In the genomic region with DNA sequence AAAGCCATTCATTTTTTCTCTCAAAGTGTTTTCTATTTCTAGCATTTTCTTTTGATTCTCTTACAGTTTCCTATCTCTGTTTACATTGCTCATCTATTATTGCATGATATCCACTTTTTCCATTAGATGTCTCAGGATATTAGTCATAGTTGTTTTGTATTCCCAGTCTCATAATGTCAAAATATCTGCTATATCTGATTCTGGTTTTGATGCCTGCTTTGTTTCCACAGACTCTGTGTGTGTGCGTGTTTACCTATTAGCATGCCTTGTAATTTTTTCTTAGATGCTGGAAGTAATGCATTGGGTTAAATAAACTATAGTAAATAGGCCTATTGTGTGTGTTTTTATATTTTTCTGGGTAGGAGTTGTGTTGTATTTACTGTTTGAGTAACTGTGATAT, we compare ENCODE assay signal across 15 cellular contexts.
DNase-seq lines count a peak whose midpoint lies in the region; TF ChIP-seq lines count a peak whose summit lies in the region.
"Had no signal": no experiment of that assay in that cellular context is flagged by ENCODE, and none has a peak within 500 bp of the region (broad histone marks: within the 10 kb centered on the region; RNA-seq: fewer than 3 reads in every experiment).

No MANE protein-coding gene starts in this region.

- no peak overlapping the region for H2BK5ac ChIP-seq in mesenchymal stem cell (ENCODE audit: low read depth, low read length, poor library complexity, severe bottlenecking)
- H2BK5ac ChIP-seq in mesendoderm (ENCODE audit: low read length) = no peak overlapping the region

- no peak overlapping the region for H3K4me2 ChIP-seq in mesenchymal stem cell (ENCODE audit: low read length, poor library complexity, severe bottlenecking)
- no peak overlapping the region for H3K4me2 ChIP-seq in mesendoderm (ENCODE audit: low read length)

- H3K9ac ChIP-seq in mesenchymal stem cell (ENCODE audit: low read length) (peak overlapping the region; percentile 14), mesendoderm (ENCODE audit: low read length) (no peak overlapping the region)

- H3K27ac ChIP-seq in mesenchymal stem cell (ENCODE audit: low read length, poor library complexity, severe bottlenecking) = no peak overlapping the region
- no peak overlapping the region for H3K27ac ChIP-seq in mesendoderm (ENCODE audit: low read depth, low read length)
- H3K27ac ChIP-seq: C4-2B, HL-60 had no signal

- H2BK15ac ChIP-seq in mesenchymal stem cell (ENCODE audit: low read depth, poor library complexity, severe bottlenecking) (no peak overlapping the region), mesendoderm (replicated peaks; ENCODE audit: low read depth) (no peak overlapping the region)

- H4K5ac ChIP-seq in mesendoderm (ENCODE audit: low read length) = no peak overlapping the region

- H3K9me3 ChIP-seq in mesenchymal stem cell (ENCODE audit: control insufficient read depth, low read length) = no peaks in the 10 kb centered on the region
- H3K9me3 ChIP-seq: BE2C had no signal

- no peaks in the 10 kb centered on the region for H3K79me2 ChIP-seq in mesendoderm (ENCODE audit: control insufficient read depth, insufficient read depth, low read length)

- no peak overlapping the region for H2AFZ ChIP-seq in mesenchymal stem cell (ENCODE audit: low read depth, low read length)

- no peaks in the 10 kb centered on the region for H3K36me3 ChIP-seq in mesenchymal stem cell (ENCODE audit: control insufficient read depth in 1 of 2, insufficient read depth in 2 of 2, low read depth in 1 of 2, low read length in 2 of 2)
- H3K36me3 ChIP-seq in mesendoderm (ENCODE audit: control insufficient read depth, insufficient read depth, low read length) = no peaks in the 10 kb centered on the region
- H3K36me3 ChIP-seq: BE2C had no signal

- no peak overlapping the region for H4K91ac ChIP-seq in mesenchymal stem cell (ENCODE audit: low read length)

- TF ChIP-seq CTCF in cardiac fibroblast (IDR thresholded peaks at IDR 0.05; ENCODE audit: low read depth, low read length) (no peak), fibroblast of mammary gland (conservative IDR thresholded peaks at IDR 0.05; ENCODE audit: control insufficient read depth, insufficient read depth, low read depth, low read length) (no peak)

- DNase-seq in HS-5 (ENCODE audit: low read depth) (peak; percentile 4), cardiac fibroblast (ENCODE audit: low read depth in 2 of 2) (peak; percentile 1 to 31), fibroblast of mammary gland (ENCODE audit: low read depth) (peak; percentile 21), mesenchymal stem cell (no peak), NOMO-1 (lab: John Stamatoyannopoulos, UW; ENCODE audit: unreplicated experiment in 2 of 2) (no peak), mesendoderm (no peak)
- DNase-seq in activated CD4-positive, CD25-positive, alpha-beta regulatory T cell treated with anti-CD3 and anti-CD28 coated beads, Interleukin-2, amount 50 U/mL, for 72 hours = no peak
- DNase-seq: BE2C; CD4-positive, alpha-beta memory T cell; DMS79 treated with DMSO at 0.1 percent for 48 hours; GF-D8; HCEC 1CT; HFFc6 had no signal

- H2AK5ac ChIP-seq in mesenchymal stem cell (ENCODE audit: low read length, severe bottlenecking) (no peak overlapping the region), mesendoderm (ENCODE audit: low read length) (no peak overlapping the region)

- H2BK120ac ChIP-seq in mesenchymal stem cell (ENCODE audit: low read depth, low read length) (no peak overlapping the region), mesendoderm (ENCODE audit: low read depth, low read length) (no peak overlapping the region)

- no peak overlapping the region for H4K8ac ChIP-seq in mesenchymal stem cell (ENCODE audit: low read length)
- no peak overlapping the region for H4K8ac ChIP-seq in mesendoderm (ENCODE audit: low read depth, low read length)

- H3K23ac ChIP-seq in mesenchymal stem cell (ENCODE audit: low read length in 2 of 2) = no peak overlapping the region
- no peak overlapping the region for H3K23ac ChIP-seq in mesendoderm (ENCODE audit: low read length)

- H3K27me3 ChIP-seq in mesenchymal stem cell (ENCODE audit: control insufficient read depth in 1 of 2, insufficient read depth in 1 of 2, low read length in 2 of 2) (no peaks in the 10 kb centered on the region), mesendoderm (ENCODE audit: insufficient read depth, low read length, poor library complexity) (no peaks in the 10 kb centered on the region)
- H3K27me3 ChIP-seq: BE2C had no signal

- H3K56ac ChIP-seq in mesendoderm (ENCODE audit: low read length) = no peak overlapping the region

- no peak overlapping the region for H2BK12ac ChIP-seq in mesenchymal stem cell (ENCODE audit: low read length in 2 of 2)

- H3K79me1 ChIP-seq in mesenchymal stem cell (replicated peaks; ENCODE audit: low read length, poor library complexity, severe bottlenecking) = no peaks in the 10 kb centered on the region
- H3K79me1 ChIP-seq in mesendoderm (ENCODE audit: low read length) = no peaks in the 10 kb centered on the region

- H3K4me1 ChIP-seq in mesenchymal stem cell (ENCODE audit: control insufficient read depth, insufficient read depth, low read depth, low read length) (no peaks in the 10 kb centered on the region), mesendoderm (ENCODE audit: control insufficient read depth, low read depth, low read length) (no peaks in the 10 kb centered on the region)
- H3K4me1 ChIP-seq: BE2C had no signal

- H3K4me3 ChIP-seq in cardiac fibroblast (replicated peaks in 1 of 2; ENCODE audit: low read depth in 2 of 2, low read length in 2 of 2) = no peak overlapping the region
- no peak overlapping the region for H3K4me3 ChIP-seq in fibroblast of mammary gland (ENCODE audit: control insufficient read depth, low read depth, low read length)
- H3K4me3 ChIP-seq in mesenchymal stem cell (ENCODE audit: insufficient read depth in 1 of 2, low read depth in 1 of 2, low read length in 2 of 2) = no peak overlapping the region
- H3K4me3 ChIP-seq in mesendoderm (ENCODE audit: low read length) = no peak overlapping the region

- no peak overlapping the region for H3K18ac ChIP-seq in mesenchymal stem cell (ENCODE audit: low read depth in 1 of 2, low read length in 2 of 2)
- H3K18ac ChIP-seq in mesendoderm (ENCODE audit: low read length) = no peak overlapping the region

- 98% methylated on average over 1 of the region's 1 CpG for WGBS in mesenchymal stem cell
- no CpG with 5 or more reads among the region's 1 CpG for WGBS in mesendoderm (ENCODE audit: extremely low coverage, insufficient coverage, low lambda C conversion rate)

- H3K14ac ChIP-seq in mesenchymal stem cell (ENCODE audit: low read length in 2 of 2) = no peak overlapping the region

- H3K4ac ChIP-seq in mesenchymal stem cell (ENCODE audit: low read depth in 1 of 2, low read length in 2 of 2) (no peak overlapping the region), mesendoderm (ENCODE audit: low read depth, low read length) (no peak overlapping the region)

Comparison
In these comparisons a context has a peak if more than half of its experiments do, and no peak if none do; other contexts are left out.
1. DNase-seq: peak in HS-5 (single experiment), cardiac fibroblast (2 of 2) and fibroblast of mammary gland (single experiment); none in mesenchymal stem cell (single experiment), activated CD4-positive, CD25-positive, alpha-beta regulatory T cell treated with anti-CD3 and anti-CD28 coated beads, Interleukin-2, amount 50 U/mL, for 72 hours (single experiment), NOMO-1 (0 of 2) and mesendoderm (single experiment).